In genomic region chr7:139915864-139916716, GRCh38 we compare ENCODE assay signal across 8 cellular contexts.
A peak's percentile ranks its signal among the peaks of the same experiment; 100 is the strongest.
DNase-seq lines count a peak whose midpoint lies in the region; ATAC-seq, FAIRE-seq and TF ChIP-seq lines count a peak whose summit lies in the region.

No MANE protein-coding gene starts in this region.

- H3K27me3 ChIP-seq in keratinocyte (ENCODE audit: control insufficient read depth, extremely low read depth, insufficient read depth, low read length): no peaks in the 10 kb centered on the region

- no peaks in the 10 kb centered on the region for H3K36me3 ChIP-seq in keratinocyte (ENCODE audit: control insufficient read depth in 2 of 2, extremely low read depth in 1 of 2, insufficient read depth in 2 of 2, low read length in 2 of 2)

- H3K4me3 ChIP-seq in AG04449 (ENCODE audit: low read depth, low read length): no peak overlapping the region
- H3K4me3 ChIP-seq in keratinocyte (ENCODE audit: control insufficient read depth in 2 of 3, extremely low read depth in 1 of 3, insufficient read depth in 2 of 3, low read depth in 1 of 3, low read length in 3 of 3): peak overlapping the region in 1 of 3 experiments; percentile 16

- H3K9me1 ChIP-seq in keratinocyte (ENCODE audit: control insufficient read depth, extremely low read depth, insufficient read depth, low read length): peaks cover 4% of the 10 kb centered on the region

- peak; percentile 87 for ATAC-seq in HG03280 (IDR thresholded peaks at IDR 0.05; ENCODE audit: unreplicated experiment)
- peak; percentile 90 for ATAC-seq in activated naive CD8-positive, alpha-beta T cell treated with anti-CD3 and anti-CD28 coated beads, Interleukin-2, amount 10 ng/mL, durations not matched to agents 7 days and 5 days (ENCODE audit: low read depth)

- H4K20me1 ChIP-seq in keratinocyte (ENCODE audit: control insufficient read depth, extremely low read depth, insufficient read depth, low read length): no peaks in the 10 kb centered on the region

- peaks cover 15% of the 10 kb centered on the region for H3K4me1 Mint-ChIP-seq in activated naive CD8-positive, alpha-beta T cell treated with anti-CD3 and anti-CD28 coated beads, Interleukin-2, amount 10 ng/mL, durations not matched to agents 7 days and 5 days

- H2AFZ ChIP-seq in keratinocyte (ENCODE audit: control insufficient read depth, low read length): peak overlapping the region; percentile 35

- no peak overlapping the region for H3K27ac Mint-ChIP-seq in activated naive CD8-positive, alpha-beta T cell treated with anti-CD3 and anti-CD28 coated beads, Interleukin-2, amount 10 ng/mL, durations not matched to agents 7 days and 5 days

- H3K9me3 ChIP-seq in keratinocyte (ENCODE audit: control insufficient read depth, low read depth, low read length): no peaks in the 10 kb centered on the region

- peaks cover 30% of the 10 kb centered on the region for H3K4me1 ChIP-seq in keratinocyte (ENCODE audit: control insufficient read depth, extremely low read depth, insufficient read depth, low read length)

- CTCF ChIA-PET in AG04449 (lab: Yijun Ruan, JAX): interaction anchor here (0.7 to 2.7 kb wide), 8 partner anchors 11 to 297 kb away, joined by 3 to 11 read pairs (median 3); no protein-coding TSS in a partner anchor

- no peak overlapping the region for H3K4me3 Mint-ChIP-seq in activated naive CD8-positive, alpha-beta T cell treated with anti-CD3 and anti-CD28 coated beads, Interleukin-2, amount 10 ng/mL, durations not matched to agents 7 days and 5 days

- H3K79me2 ChIP-seq in keratinocyte (ENCODE audit: control insufficient read depth, insufficient read depth, low read length): no peaks in the 10 kb centered on the region

- peak; percentile 88 for FAIRE-seq in keratinocyte (lab: Jason Lieb, UNC)

- peaks cover 2% of the 10 kb centered on the region for H3K9me3 Mint-ChIP-seq in activated naive CD8-positive, alpha-beta T cell treated with anti-CD3 and anti-CD28 coated beads, Interleukin-2, amount 10 ng/mL, durations not matched to agents 7 days and 5 days

- peaks cover 6% of the 10 kb centered on the region for H3K27me3 Mint-ChIP-seq in activated naive CD8-positive, alpha-beta T cell treated with anti-CD3 and anti-CD28 coated beads, Interleukin-2, amount 10 ng/mL, durations not matched to agents 7 days and 5 days

- peaks cover 2% of the 10 kb centered on the region for H3K36me3 Mint-ChIP-seq in activated naive CD8-positive, alpha-beta T cell treated with anti-CD3 and anti-CD28 coated beads, Interleukin-2, amount 10 ng/mL, durations not matched to agents 7 days and 5 days

- H3K27ac ChIP-seq in keratinocyte (ENCODE audit: control insufficient read depth, insufficient read depth, low read length): peak overlapping the region; percentile 79

- DNase-seq in AG04449 (ENCODE audit: low read depth, low spot score) (peak; percentile 85), GM19238 (ENCODE audit: insufficient read length, low spot score) (peak; percentile 60), SK-MEL-5 (ENCODE audit: low read depth, low spot score) (peak; percentile 14), keratinocyte (ENCODE audit: low read depth, low spot score) (peak; percentile 81), medulla oblongata (ENCODE audit: extremely low spot score) (no peak)
- peak; percentile 39 for DNase-seq in activated naive CD8-positive, alpha-beta T cell treated with anti-CD3 and anti-CD28 coated beads, Interleukin-2, amount 10 ng/mL, durations not matched to agents 7 days and 5 days
- peak; percentile 14 for DNase-seq in stimulated activated CD8-positive, alpha-beta memory T cell treated with anti-CD3 and anti-CD28 coated beads, Interleukin-15, amount 100 ng/mL, for 24 hours (ENCODE audit: low read depth)

- H3K4me2 ChIP-seq in keratinocyte (ENCODE audit: control insufficient read depth, extremely low read depth, insufficient read depth, low read depth, low read length): peak overlapping the region; percentile 65

- peak overlapping the region; percentile 28 for H3K9ac ChIP-seq in keratinocyte (ENCODE audit: control insufficient read depth, extremely low read depth, insufficient read depth, low read length)

- TF ChIP-seq CTCF in AG04449 (IDR thresholded peaks at IDR 0.05; ENCODE audit: insufficient read depth, low read length, missing control alignments) (no peak), keratinocyte (optimal IDR thresholded peaks at IDR 0.05 in 1 of 3, IDR thresholded peaks at IDR 0.05 in 1 of 3, conservative IDR thresholded peaks at IDR 0.05 in 1 of 3; ENCODE audit: extremely low read depth in 1 of 3, insufficient read depth in 2 of 3, low read length in 3 of 3) (no peak)

- in situ Hi-C loops in SK-MEL-5 (cut with HindIII; ENCODE audit: low pct_unique_long_range_greater_than_20kb, low sequenced_read_pairs): no loop called here

- dilution Hi-C loops in keratinocyte (cut with MboI; ENCODE audit: extremely low pct_ligation_motif_present, low sequenced_read_pairs): no loop called here

- POLR2A ChIA-PET in AG04449 (lab: Yijun Ruan, JAX): interaction anchor here (0.9 to 1.8 kb wide), 2 partner anchors 38 to 138 kb away, joined by 3 to 4 read pairs; partner anchors contain the start of gene HIPK2
- POLR2A ChIA-PET in activated naive CD8-positive, alpha-beta T cell treated with anti-CD3 and anti-CD28 coated beads, Interleukin-2, amount 10 ng/mL, durations not matched to agents 7 days and 5 days (lab: Charles Lee): interaction anchor here (0.5 kb wide), 2 partner anchors 347 to 553 kb away, joined by 3 read pairs; no protein-coding TSS in a partner anchor
